In the genomic region with DNA sequence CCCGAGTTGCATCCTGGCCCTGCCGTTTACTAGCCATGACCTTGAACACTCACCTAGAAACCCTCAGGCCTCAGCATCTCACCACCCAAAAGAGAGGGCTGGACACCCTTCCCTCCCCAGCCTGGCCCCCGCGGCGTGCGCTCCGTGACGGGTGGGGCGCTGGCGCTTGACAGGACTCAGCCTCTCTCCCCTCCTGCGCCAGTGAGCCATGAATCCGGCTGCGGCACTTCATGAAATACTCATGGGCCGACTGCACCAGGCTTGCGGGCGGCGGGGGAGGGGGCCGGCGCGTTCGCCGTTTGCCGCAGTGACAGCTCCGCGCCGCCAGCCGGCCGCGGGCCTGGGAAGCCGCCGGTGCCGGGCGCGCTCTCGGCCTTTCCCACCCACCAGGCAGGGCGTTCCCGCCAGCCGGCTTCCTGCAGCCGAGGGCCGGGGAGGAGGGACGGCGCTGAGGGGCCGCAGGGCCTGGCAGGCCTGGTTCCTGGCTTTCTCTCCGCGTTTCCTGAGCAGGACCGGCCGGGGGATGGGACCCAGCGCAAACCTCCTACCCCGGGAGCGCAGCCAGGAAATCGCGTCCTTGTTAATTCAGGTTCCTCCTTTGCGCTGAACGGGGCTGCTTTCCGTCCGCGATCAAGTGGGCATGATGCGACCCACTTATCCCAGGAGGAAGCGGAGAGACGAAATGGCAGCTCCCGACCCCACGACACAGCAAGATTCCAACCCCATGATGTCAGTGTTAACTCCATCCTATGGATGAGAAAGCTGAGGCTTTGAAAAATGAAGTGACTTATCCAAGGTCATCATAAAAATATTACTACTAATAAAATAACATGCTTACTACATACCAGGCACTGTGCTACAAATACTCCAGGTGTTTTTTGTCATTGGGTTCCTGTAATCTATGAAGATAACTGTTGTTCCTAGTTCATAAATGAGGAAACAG, we compare ENCODE assay signal across 8 cellular contexts.
A peak's percentile ranks its signal among the peaks of the same experiment; 100 is the strongest.
DNase-seq lines count a peak whose midpoint lies in the region; ATAC-seq lines count a peak whose summit lies in the region.

No MANE protein-coding gene starts in this region.

- peak; percentile 80 for DNase-seq in DMS79 (lab: John Stamatoyannopoulos, UW)
- DNase-seq in NCI-H1092 (lab: John Stamatoyannopoulos, UW): peak; percentile 63
- DNase-seq in activated CD4-positive, CD25-positive, alpha-beta regulatory T cell treated with anti-CD3 and anti-CD28 coated beads, Interleukin-2, amount 50 U/mL, for 72 hours: peak; percentile 49
- DNase-seq in cerebellar cortex (ENCODE audit: low spot score): peak; percentile 57
- peak; percentile 72 for DNase-seq in kidney glomerular epithelial cell (lab: John Stamatoyannopoulos, UW)
- peak; percentile 42 for DNase-seq in stimulated activated CD4-positive, alpha-beta T cell treated with anti-CD3 and anti-CD28 coated beads, Interleukin-12 subunit alpha, Interleukin-12 subunit beta, amount 100 ng/mL, for 4 hours
- no peak for DNase-seq in NCI-H774 (lab: John Stamatoyannopoulos, UW)

- peak; percentile 54 for ATAC-seq in GM21723 (IDR thresholded peaks at IDR 0.05; ENCODE audit: unreplicated experiment)
